8 cellular contexts compared by ENCODE assay signal in the genomic region with DNA sequence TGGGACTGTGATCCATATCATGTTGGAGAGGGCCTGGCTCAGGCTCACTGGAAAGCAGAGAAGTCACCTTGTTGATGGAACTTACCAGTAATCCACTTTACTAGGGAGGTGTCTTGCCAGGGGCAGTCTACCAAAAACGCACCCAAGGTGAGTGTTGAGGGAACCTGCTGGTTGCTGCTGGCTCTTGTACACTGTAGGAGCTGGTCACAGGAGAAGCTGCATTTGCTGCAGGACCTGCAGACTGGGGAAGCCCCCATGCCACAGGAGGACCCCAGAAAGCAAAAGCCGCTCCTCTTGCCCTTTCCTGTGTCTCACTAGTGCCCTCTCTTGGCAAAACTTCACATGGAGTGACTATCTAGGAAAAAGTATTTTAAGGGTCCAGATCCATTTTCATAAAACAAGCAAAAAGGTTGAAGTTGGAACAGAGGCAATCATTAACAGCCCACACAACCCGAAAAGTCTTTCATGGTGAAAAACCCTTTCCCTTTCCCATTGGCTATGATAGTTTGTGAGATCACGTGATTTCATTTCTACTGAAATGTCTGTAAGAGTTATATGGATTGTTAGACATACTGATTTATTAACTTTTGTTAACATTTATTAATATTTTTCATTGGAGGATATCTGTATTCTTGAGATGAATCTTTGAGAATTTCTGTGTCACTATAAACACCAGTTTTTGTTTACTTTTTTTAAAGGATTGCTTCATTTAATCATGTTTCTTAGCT. TPM values are rescaled to one million over a fixed set of nuclear protein-coding genes. Genes with fewer than 3 reads are reported as not detected.
DNase-seq lines count a peak whose midpoint lies in the region; ATAC-seq and TF ChIP-seq lines count a peak whose summit lies in the region.

No MANE protein-coding gene starts in this region.

- H3K27me3 ChIP-seq in DND-41 (ENCODE audit: insufficient read depth, low read length, poor library complexity) (peaks cover 27% of the 10 kb centered on the region), HL-60 (ENCODE audit: insufficient read depth, poor library complexity, severe bottlenecking) (peaks cover 8% of the 10 kb centered on the region), upper lobe of left lung (no peaks in the 10 kb centered on the region)

- peak; percentile 70 for TF ChIP-seq CTCF in DND-41 (IDR thresholded peaks at IDR 0.05; ENCODE audit: borderline replicate concordance, extremely low read depth, low read length, poor library complexity, severe bottlenecking)
- TF ChIP-seq CTCF in HL-60 (IDR thresholded peaks at IDR 0.05; ENCODE audit: insufficient read depth, low read length) = peak; percentile 13
- peak; percentile 43 for TF ChIP-seq CTCF in activated CD8-positive, alpha-beta T cell treated with anti-CD3 and anti-CD28 coated beads for 36 hours (IDR thresholded peaks at IDR 0.05)
- peak in 5 of 6 experiments; percentile 28 to 56 (median 43) for TF ChIP-seq CTCF in upper lobe of left lung (IDR thresholded peaks at IDR 0.05)

- H3K4me2 ChIP-seq in DND-41 (ENCODE audit: insufficient read depth, low read length) = no peak overlapping the region

- ATAC-seq in DND-41 (ENCODE audit: insufficient read depth, low read depth) = peak; percentile 39; the same call in 1 of the 3 replicates
- no peak for ATAC-seq in activated CD8-positive, alpha-beta T cell treated with anti-CD3 and anti-CD28 coated beads for 36 hours
- ATAC-seq in upper lobe of left lung (ENCODE audit: low FRiP score in 2 of 2) = peak in 1 of 2 donors; percentile 62

- POLR2A ChIA-PET in activated CD8-positive, alpha-beta T cell treated with anti-CD3 and anti-CD28 coated beads for 36 hours (lab: Charles Lee) = no interaction called here

- peaks cover 5% of the 10 kb centered on the region for H3K27me3 Mint-ChIP-seq in activated CD8-positive, alpha-beta T cell treated with anti-CD3 and anti-CD28 coated beads for 36 hours

- no peak overlapping the region for H3K27ac ChIP-seq in DND-41 (ENCODE audit: low read length)
- H3K27ac ChIP-seq in HL-60 (replicated peaks) = no peak overlapping the region
- H3K27ac ChIP-seq in upper lobe of left lung = peak overlapping the region in 2 of 4 donors; percentile 53 to 54

- H3K4me1 Mint-ChIP-seq in activated CD8-positive, alpha-beta T cell treated with anti-CD3 and anti-CD28 coated beads for 36 hours (ENCODE audit: low read depth) = no peaks in the 10 kb centered on the region

- H3K9ac ChIP-seq in DND-41 (ENCODE audit: low read depth, low read length) = no peak overlapping the region

- DNase-seq in DND-41 (peak; percentile 16), HL-60 (ENCODE audit: low read depth in 1 of 2, low spot score in 1 of 2) (peak in 1 of 2 experiments; percentile 9), iPS DF 4.7 (ENCODE audit: extremely low read depth, low spot score) (peak; percentile 66), upper lobe of left lung (peak in 1 of 2 donors; percentile 23), OCI-M2 (lab: John Stamatoyannopoulos, UW; ENCODE audit: unreplicated experiment) (no peak)
- peak; percentile 30 for DNase-seq in activated CD8-positive, alpha-beta T cell treated with anti-CD3 and anti-CD28 coated beads for 36 hours
- DNase-seq in stimulated activated CD4-positive, alpha-beta T cell treated with anti-CD3 and anti-CD28 coated beads, Interleukin-2, amount 100 ng/mL, for 24 hours = no peak
- no peak for DNase-seq in effector CD4-positive, alpha-beta T cell

- CTCF ChIA-PET in activated CD8-positive, alpha-beta T cell treated with anti-CD3 and anti-CD28 coated beads for 36 hours (lab: Charles Lee) = interaction anchor here (0.7 to 1.3 kb wide), 6 partner anchors 9 to 628 kb away, joined by 3 to 4 read pairs (median 3); a partner anchor contains a TSS

- H3K9me3 ChIP-seq in DND-41 (ENCODE audit: insufficient read depth, low read length, severe bottlenecking) (no peaks in the 10 kb centered on the region), upper lobe of left lung (no peaks in the 10 kb centered on the region)

- no peak overlapping the region for H3K4me3 Mint-ChIP-seq in activated CD8-positive, alpha-beta T cell treated with anti-CD3 and anti-CD28 coated beads for 36 hours

- H3K4me1 ChIP-seq in DND-41 (ENCODE audit: insufficient read depth, low read length) = no peaks in the 10 kb centered on the region
- H3K4me1 ChIP-seq in upper lobe of left lung = peaks cover 0 to 13% (median 8%) of the 10 kb centered on the region in 4 donors

- no peaks in the 10 kb centered on the region for H3K79me2 ChIP-seq in DND-41 (ENCODE audit: insufficient read depth, low read length)

- intact Hi-C loops in activated CD8-positive, alpha-beta T cell treated with anti-CD3 and anti-CD28 coated beads for 36 hours (cut with micrococcal nuclease) = loop anchor here (10.0 kb wide), 1 partner anchor 133 kb away; no protein-coding TSS in a partner anchor

- TF ChIP-seq EP300 in upper lobe of left lung (IDR thresholded peaks at IDR 0.05) = no peak

- no peak for TF ChIP-seq POLR2A in upper lobe of left lung (IDR thresholded peaks at IDR 0.05)

- H3K4me3 ChIP-seq in DND-41 (ENCODE audit: low read depth in 1 of 2, low read length in 2 of 2) = no peak overlapping the region
- no peak overlapping the region for H3K4me3 ChIP-seq in HL-60 (replicated peaks; ENCODE audit: insufficient read depth, low read length)
- no peak overlapping the region for H3K4me3 ChIP-seq in upper lobe of left lung

- H4K20me1 ChIP-seq in DND-41 (ENCODE audit: insufficient read depth, low read length) = no peaks in the 10 kb centered on the region

- H3K9me3 Mint-ChIP-seq in activated CD8-positive, alpha-beta T cell treated with anti-CD3 and anti-CD28 coated beads for 36 hours = no peaks in the 10 kb centered on the region

- no peak overlapping the region for H2AFZ ChIP-seq in DND-41 (ENCODE audit: low read depth, low read length)

- H3K36me3 ChIP-seq in DND-41 (ENCODE audit: insufficient read depth, low read length) (no peaks in the 10 kb centered on the region), upper lobe of left lung (no peaks in the 10 kb centered on the region)

- H3K27ac Mint-ChIP-seq in activated CD8-positive, alpha-beta T cell treated with anti-CD3 and anti-CD28 coated beads for 36 hours = no peak overlapping the region

- 42 to 59% methylated on average over 4 of the region's 4 CpGs for WGBS in upper lobe of left lung, 2 donors

- H3K36me3 Mint-ChIP-seq in activated CD8-positive, alpha-beta T cell treated with anti-CD3 and anti-CD28 coated beads for 36 hours (ENCODE audit: low read depth) = no peaks in the 10 kb centered on the region

RNA-seq across cellular contexts. Expression of a gene that starts 59.2 kb away (rescaled TPM):
- not detected for total RNA-seq in activated CD8-positive, alpha-beta T cell treated with anti-CD3 and anti-CD28 coated beads for 36 hours
- 10 to 100 TPM; 23.0 to 78.5 (median 60.7) TPM for total RNA-seq in upper lobe of left lung

Comparison
In these comparisons a context has a peak if more than half of its experiments do, and no peak if none do; other contexts are left out.
1. DNase-seq: peak in DND-41 (single experiment), activated CD8-positive, alpha-beta T cell treated with anti-CD3 and anti-CD28 coated beads for 36 hours (single experiment) and iPS DF 4.7 (single experiment); none in OCI-M2 (single experiment), stimulated activated CD4-positive, alpha-beta T cell treated with anti-CD3 and anti-CD28 coated beads, Interleukin-2, amount 100 ng/mL, for 24 hours (0 of 2) and effector CD4-positive, alpha-beta T cell (single experiment).
2. CTCF ChIP-seq: peak in every context shown above with its lines; median percentile 70 in DND-41; 43 in activated CD8-positive, alpha-beta T cell treated with anti-CD3 and anti-CD28 coated beads for 36 hours; 43 in upper lobe of left lung; 13 in HL-60.
3. RNA of a gene that starts 59.2 kb away (total RNA-seq): 23.0 to 78.5 TPM in upper lobe of left lung; not detected in activated CD8-positive, alpha-beta T cell treated with anti-CD3 and anti-CD28 coated beads for 36 hours; every median in the first group is over 10 times any median in the second.